ENCODE assay signal across 25 cellular contexts in the genomic region with DNA sequence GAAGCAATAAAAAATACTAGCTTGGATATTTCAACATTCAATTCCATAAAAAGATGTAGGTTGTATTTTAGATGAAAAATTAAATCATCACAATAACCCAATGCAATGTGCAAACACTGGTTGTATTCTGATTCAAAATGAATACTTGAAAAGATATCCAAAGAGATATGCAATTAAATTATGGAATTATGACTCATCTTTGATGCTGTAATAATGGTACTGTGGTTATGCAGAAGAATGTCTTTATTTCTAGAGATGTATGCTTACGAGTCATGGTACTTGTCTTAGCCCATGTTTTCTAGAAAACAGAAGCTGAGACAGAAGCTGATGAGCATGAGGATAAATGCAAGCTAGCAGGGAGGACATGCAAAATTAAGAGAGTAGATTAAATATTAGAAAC.
A peak's percentile ranks its signal among the peaks of the same experiment; 100 is the strongest.
DNase-seq lines count a peak whose midpoint lies in the region; ATAC-seq, FAIRE-seq and TF ChIP-seq lines count a peak whose summit lies in the region.
"Had no signal": no experiment of that assay in that cellular context is flagged by ENCODE, and none has a peak within 500 bp of the region (broad histone marks: within the 10 kb centered on the region; RNA-seq: fewer than 3 reads in every experiment).

No MANE protein-coding gene starts in this region.

- H2AK9ac ChIP-seq in IMR-90 (replicated peaks; ENCODE audit: low read depth, low read length, poor library complexity), result no peak overlapping the region

- no peak overlapping the region for H2AK5ac ChIP-seq in IMR-90 (ENCODE audit: low read depth, low read length)

- FAIRE-seq in bronchial epithelial cell (lab: Jason Lieb, UNC) (no peak), GM12891 (lab: Jason Lieb, UNC) (no peak)
- FAIRE-seq: islet of Langerhans had no signal

- POLR2A ChIA-PET in IMR-90 (lab: Charles Lee; ENCODE audit: unreplicated experiment), result no interaction called here

- TF ChIP-seq CTCF in IMR-90 (conservative IDR thresholded peaks at IDR 0.05; ENCODE audit: low read depth, low read length), result no peak
- TF ChIP-seq CTCF in bronchial epithelial cell (IDR thresholded peaks at IDR 0.05; ENCODE audit: insufficient read depth, low read length, severe bottlenecking), result no peak
- TF ChIP-seq CTCF in gastroesophageal sphincter (IDR thresholded peaks at IDR 0.05), result no peak

- no peak overlapping the region for H3K56ac ChIP-seq in IMR-90 (ENCODE audit: extremely low read depth, insufficient read depth, low read length)

- in situ Hi-C loops in IMR-90 (cut with MboI; ENCODE audit: low sequenced_read_pairs), result no loop called here

- no TSS peak for BruUV-seq in IMR-90 (replicated peaks; lab: Mats Ljungman, UMichigan)

- dilution Hi-C loops in IMR-90 (cut with HindIII; ENCODE audit: low sequenced_read_pairs, unreplicated experiment), result no loop called here

- H4K91ac ChIP-seq in IMR-90 (ENCODE audit: insufficient read depth, low read depth, low read length), result no peak overlapping the region

- ATAC-seq in IMR-90 (ENCODE audit: low read depth) (no peak), HG03460 (IDR thresholded peaks at IDR 0.05; ENCODE audit: unreplicated experiment) (no peak), gastroesophageal sphincter (no peak)
- ATAC-seq: activated CD8-positive, alpha-beta T cell treated with anti-CD3 and anti-CD28 coated beads, Interleukin-2, amount 10 ng/mL, durations not matched to agents 7 days and 5 days; activated naive CD4-positive, alpha-beta T cell treated with anti-CD3 and anti-CD28 coated beads, Interleukin-2, amount 50 U/mL, for 72 hours; activated T-helper 17 cell treated with anti-CD3 and anti-CD28 coated beads, Interleukin-2, amount 50 U/mL, for 72 hours; left lobe of liver; stimulated activated naive B cell treated with anti-CD40 and anti-IgM and Interleukin-4, amounts not matched to agents 10 μg/mL and 1 μg/mL and 100 μg/mL, for 72 hours; T-helper 17 cell had no signal

- DNase-seq in IMR-90, result peak; percentile 13
- peak; percentile 54 for DNase-seq in SIG-M5 treated with dmso at 0.1 percent for 504 hours (lab: John Stamatoyannopoulos, UW; ENCODE audit: unreplicated experiment)
- peak; percentile 39 for DNase-seq in bronchial epithelial cell (ENCODE audit: low read depth)
- DNase-seq in foreskin melanocyte, result peak; percentile 3
- DNase-seq in GM12891 (ENCODE audit: insufficient read length, low spot score), result no peak
- DNase-seq in NOMO-1 (lab: John Stamatoyannopoulos, UW; ENCODE audit: unreplicated experiment in 2 of 2), result no peak
- DNase-seq: activated CD8-positive, alpha-beta T cell treated with anti-CD3 and anti-CD28 coated beads, Interleukin-2, amount 10 ng/mL, durations not matched to agents 7 days and 5 days; anterior cingulate cortex; caudate nucleus; CD8-positive, alpha-beta memory T cell; cortex of kidney; mesendoderm; NCI-H146; ovary; stimulated activated naive B cell treated with anti-CD40 and anti-IgM and Interleukin-4, amounts not matched to agents 10 μg/mL and 1 μg/mL and 100 μg/mL, for 72 hours; T-helper 17 cell; upper lobe of left lung had no signal

- no peak overlapping the region for H3K4me2 ChIP-seq in IMR-90 (ENCODE audit: low read depth, low read length)

- 80% methylated on average over 1 of the region's 1 CpG; no CpG with 5 or more reads in 1 of the 2 experiments for WGBS in IMR-90 (ENCODE audit: extremely low coverage in 2 of 2, insufficient read length in 1 of 2), 2 experiments
- 73 to 91% methylated on average over 1 of the region's 1 CpG for WGBS in gastroesophageal sphincter (ENCODE audit: low coverage in 1 of 2), 2 donors

- TF ChIP-seq RAD21 in IMR-90 (IDR thresholded peaks at IDR 0.05; ENCODE audit: low read length), result no peak

- H4K20me1 ChIP-seq in IMR-90 (ENCODE audit: insufficient read depth, low read length), result no peaks in the 10 kb centered on the region

- H3K4me1 ChIP-seq in IMR-90 (ENCODE audit: control insufficient read depth, insufficient read depth, low read length), result no peaks in the 10 kb centered on the region
- no peaks in the 10 kb centered on the region for H3K4me1 ChIP-seq in gastroesophageal sphincter
- H3K4me1 ChIP-seq: esophagus muscularis mucosa, HAP-1, upper lobe of left lung had no signal

- no peaks in the 10 kb centered on the region for H3K9me1 ChIP-seq in IMR-90 (ENCODE audit: insufficient read depth, low read length)

- no peak overlapping the region for H4K8ac ChIP-seq in IMR-90 (ENCODE audit: low read depth in 2 of 2, low read length in 2 of 2)

- H3K27me3 ChIP-seq in IMR-90 (ENCODE audit: control insufficient read depth, insufficient read depth, low read length), result no peaks in the 10 kb centered on the region
- H3K27me3 ChIP-seq in bronchial epithelial cell (ENCODE audit: control insufficient read depth, insufficient read depth, low read length), result no peaks in the 10 kb centered on the region
- H3K27me3 ChIP-seq in gastroesophageal sphincter, result no peaks in the 10 kb centered on the region
- H3K27me3 ChIP-seq: esophagus muscularis mucosa, ovary, upper lobe of left lung had no signal

- H3K36me3 ChIP-seq in IMR-90 (ENCODE audit: control insufficient read depth, insufficient read depth, low read length) (no peaks in the 10 kb centered on the region), bronchial epithelial cell (ENCODE audit: control insufficient read depth, insufficient read depth, low read length) (no peaks in the 10 kb centered on the region), gastroesophageal sphincter (no peaks in the 10 kb centered on the region)
- H3K36me3 ChIP-seq: esophagus muscularis mucosa, HAP-1, ovary, upper lobe of left lung had no signal

- intact Hi-C loops in IMR-90 (cut with micrococcal nuclease), result no loop called here

- no peak overlapping the region for H3K18ac ChIP-seq in IMR-90 (ENCODE audit: low read depth, low read length)

- no peak overlapping the region for H2BK20ac ChIP-seq in IMR-90 (ENCODE audit: low read depth, low read length)

- no peak overlapping the region for H3K23ac ChIP-seq in IMR-90 (ENCODE audit: low read depth, low read length)

- no peak overlapping the region for H2BK120ac ChIP-seq in IMR-90 (ENCODE audit: low read depth, low read length)

- H3K79me1 ChIP-seq in IMR-90 (ENCODE audit: low read depth in 1 of 2, low read length in 2 of 2), result no peaks in the 10 kb centered on the region

- no peak overlapping the region for H3K9ac ChIP-seq in IMR-90 (ENCODE audit: low read depth, low read length)

- TF ChIP-seq EP300 in gastroesophageal sphincter (IDR thresholded peaks at IDR 0.05), result no peak

- no peak overlapping the region for H4K5ac ChIP-seq in IMR-90 (ENCODE audit: low read depth, low read length)

- H3K14ac ChIP-seq in IMR-90 (replicated peaks; ENCODE audit: low read depth, low read length), result no peak overlapping the region

- H2BK15ac ChIP-seq in IMR-90 (ENCODE audit: low read depth, low read length), result no peak overlapping the region

- H3K9me3 ChIP-seq in IMR-90 (ENCODE audit: control insufficient read depth, insufficient read depth, low read length) (peaks cover 2% of the 10 kb centered on the region; the same call in 1 of the 2 replicates), gastroesophageal sphincter (no peaks in the 10 kb centered on the region)
- H3K9me3 ChIP-seq: esophagus muscularis mucosa, HAP-1, ovary, upper lobe of left lung had no signal

- CTCF ChIA-PET in IMR-90 (lab: Yijun Ruan, JAX), result no interaction called here

- H3K4ac ChIP-seq in IMR-90 (ENCODE audit: low read depth, low read length), result no peak overlapping the region

- H2BK5ac ChIP-seq in IMR-90 (ENCODE audit: low read depth, low read length, poor library complexity, severe bottlenecking), result no peak overlapping the region

- TF ChIP-seq POLR2A in IMR-90 (IDR thresholded peaks at IDR 0.05; ENCODE audit: low read depth, low read length), result no peak
- TF ChIP-seq POLR2A in GM12891 (IDR thresholded peaks at IDR 0.05; ENCODE audit: low read depth, low read length), result no peak
- no peak for TF ChIP-seq POLR2A in gastroesophageal sphincter (IDR thresholded peaks at IDR 0.05)

- H2AFZ ChIP-seq in IMR-90 (replicated peaks; ENCODE audit: low read length, poor library complexity), result no peak overlapping the region

- H3K4me3 ChIP-seq in IMR-90 (ENCODE audit: insufficient read depth, low read depth, low read length), result no peak overlapping the region
- no peak overlapping the region for H3K4me3 ChIP-seq in bronchial epithelial cell (ENCODE audit: low read depth, low read length)
- H3K4me3 ChIP-seq in gastroesophageal sphincter, result no peak overlapping the region
- H3K4me3 ChIP-seq: esophagus muscularis mucosa, HAP-1, ovary, upper lobe of left lung had no signal

- no peak overlapping the region for H3K27ac ChIP-seq in IMR-90 (ENCODE audit: insufficient read depth, low read length)
- no peak overlapping the region for H3K27ac ChIP-seq in gastroesophageal sphincter
- H3K27ac ChIP-seq: esophagus muscularis mucosa, ovary, upper lobe of left lung had no signal

TF ChIP-seq in IMR-90, 13 proteins besides CTCF, POLR2A, EP300 and RAD21 (continues in another document):
- TF ChIP-seq CHD1 (IDR thresholded peaks at IDR 0.05; ENCODE audit: low read depth, low read length) (no peak), USF2 (IDR thresholded peaks at IDR 0.05; ENCODE audit: low read depth, low read length) (no peak), MAZ (IDR thresholded peaks at IDR 0.05; ENCODE audit: borderline replicate concordance, low read depth, low read length) (no peak), BHLHE40 (IDR thresholded peaks at IDR 0.05; ENCODE audit: low read depth, low read length) (no peak), FOS (IDR thresholded peaks at IDR 0.05; ENCODE audit: low read depth, low read length) (no peak)

TF ChIP-seq in GM12891, 5 proteins besides CTCF, POLR2A, EP300 and RAD21:
- TF ChIP-seq POU2F2 (IDR thresholded peaks at IDR 0.05; ENCODE audit: low read depth, low read length), result no peak
- TF ChIP-seq POLR2AphosphoS5 (IDR thresholded peaks at IDR 0.05; ENCODE audit: low read depth, low read length), result no peak
- TF ChIP-seq SPI1 (IDR thresholded peaks at IDR 0.05; ENCODE audit: low read depth, low read length), result no peak
- no peak for TF ChIP-seq TAF1 (IDR thresholded peaks at IDR 0.05; ENCODE audit: low read depth, low read length)
- no peak for TF ChIP-seq PAX5 (IDR thresholded peaks at IDR 0.05; ENCODE audit: insufficient read depth, low read length, severe bottlenecking)

Comparison
In these comparisons a context has a peak if more than half of its experiments do, and no peak if none do; other contexts are left out.
1. DNase-seq: peak in IMR-90 (single experiment), SIG-M5 treated with dmso at 0.1 percent for 504 hours (single experiment), bronchial epithelial cell (single experiment) and foreskin melanocyte (single experiment); none in GM12891 (single experiment) and NOMO-1 (0 of 2).